In the genomic region with DNA sequence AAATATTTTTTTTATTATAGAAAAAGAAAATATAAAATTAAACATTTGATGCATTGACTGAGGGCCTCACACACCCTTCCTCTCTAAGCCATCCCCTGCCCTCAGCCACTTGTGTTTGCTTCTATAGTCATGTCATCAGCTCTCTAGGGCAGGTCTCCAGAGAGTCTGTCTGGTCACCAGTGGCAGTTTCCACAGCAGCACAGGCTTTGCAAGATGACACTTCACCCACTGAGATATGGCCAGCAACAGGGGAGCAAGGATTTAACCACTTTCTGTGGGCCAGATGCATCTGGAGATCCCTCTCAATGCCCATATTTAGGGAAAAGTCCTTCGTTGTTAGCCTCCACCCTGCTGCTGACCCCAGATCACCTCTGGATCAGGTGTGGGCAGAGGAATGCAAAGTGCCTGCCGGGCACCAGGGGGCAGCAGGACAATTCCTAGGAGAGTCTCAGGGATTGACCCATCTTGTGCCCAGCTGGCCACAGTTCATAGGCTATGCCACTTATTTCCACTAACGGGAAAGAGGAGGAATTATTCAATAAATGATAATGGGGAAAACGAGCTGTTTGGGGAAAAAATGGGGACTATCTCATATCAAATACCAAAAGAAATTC, we compare ENCODE assay signal across 8 cellular contexts. TPM values are rescaled to one million over a fixed set of nuclear protein-coding genes. Genes with fewer than 3 reads are reported as not detected.
DNase-seq lines count a peak whose midpoint lies in the region; ATAC-seq and TF ChIP-seq lines count a peak whose summit lies in the region.

No MANE protein-coding gene starts in this region.

- H3K36me3 ChIP-seq in H7 (replicated peaks; ENCODE audit: control insufficient read depth, insufficient read depth, low read length), result no peaks in the 10 kb centered on the region

- TF ChIP-seq CTCF in C4-2B (conservative IDR thresholded peaks at IDR 0.05), result peak; percentile 78
- peak; percentile 40 for TF ChIP-seq CTCF in glutamatergic neuron (IDR thresholded peaks at IDR 0.05; ENCODE audit: partially characterized antibody, unreplicated experiment)

- peaks cover 13% of the 10 kb centered on the region for H3K36me3 Mint-ChIP-seq in activated CD4-positive, alpha-beta T cell treated with anti-CD3 and anti-CD28 coated beads, Interleukin-2, amount 10 ng/mL, durations not matched to agents 24 days and 14 days (ENCODE audit: low read depth)
- no peaks in the 10 kb centered on the region for H3K36me3 Mint-ChIP-seq in glutamatergic neuron (ENCODE audit: unreplicated experiment)
- H3K36me3 Mint-ChIP-seq in stimulated activated effector memory CD8-positive, alpha-beta T cell treated with anti-CD3 and anti-CD28 coated beads, Interleukin-12 subunit alpha, Interleukin-12 subunit beta, amount 100 ng/mL, for 72 hours, result peaks cover 5% of the 10 kb centered on the region

- DNase-seq in H7 (peak; percentile 77), glutamatergic neuron (peak; percentile 40), NCI-H1105 (lab: John Stamatoyannopoulos, UW) (no peak), NCI-H1105 treated with DMSO at 0.1 percent for 48 hours (lab: John Stamatoyannopoulos, UW) (no peak)
- DNase-seq in activated CD4-positive, alpha-beta T cell treated with anti-CD3 and anti-CD28 coated beads, Interleukin-2, amount 10 ng/mL, durations not matched to agents 24 days and 14 days, result peak; percentile 66
- peak in 1 of 2 donors; percentile 50 for DNase-seq in stimulated activated effector memory CD8-positive, alpha-beta T cell treated with anti-CD3 and anti-CD28 coated beads, Interleukin-12 subunit alpha, Interleukin-12 subunit beta, amount 100 ng/mL, for 72 hours (ENCODE audit: low spot score in 2 of 2)

- peak overlapping the region; percentile 96 for H3K27ac ChIP-seq in C4-2B

- peaks cover 14% of the 10 kb centered on the region for H3K27me3 ChIP-seq in H7 (ENCODE audit: control insufficient read depth, insufficient read depth, low read length)

- no peak for ATAC-seq in stimulated activated effector memory CD8-positive, alpha-beta T cell treated with anti-CD3 and anti-CD28 coated beads, Interleukin-12 subunit alpha, Interleukin-12 subunit beta, amount 100 ng/mL, for 72 hours
- ATAC-seq in HG03139 (IDR thresholded peaks at IDR 0.05; ENCODE audit: unreplicated experiment), result no peak

- no peak overlapping the region for H3K4me3 Mint-ChIP-seq in activated CD4-positive, alpha-beta T cell treated with anti-CD3 and anti-CD28 coated beads, Interleukin-2, amount 10 ng/mL, durations not matched to agents 24 days and 14 days
- H3K4me3 Mint-ChIP-seq in glutamatergic neuron (ENCODE audit: unreplicated experiment), result no peak overlapping the region
- H3K4me3 Mint-ChIP-seq in stimulated activated effector memory CD8-positive, alpha-beta T cell treated with anti-CD3 and anti-CD28 coated beads, Interleukin-12 subunit alpha, Interleukin-12 subunit beta, amount 100 ng/mL, for 72 hours, result no peak overlapping the region

- H3K4me3 ChIP-seq in H7 (ENCODE audit: insufficient read depth, low read depth, low read length), result no peak overlapping the region

- intact Hi-C loops in activated CD4-positive, alpha-beta T cell treated with anti-CD3 and anti-CD28 coated beads, Interleukin-2, amount 10 ng/mL, durations not matched to agents 24 days and 14 days (cut with micrococcal nuclease), result loop anchor here (5.0 kb wide), 1 partner anchor 629 kb away; no protein-coding TSS in a partner anchor

- H3K27me3 Mint-ChIP-seq in activated CD4-positive, alpha-beta T cell treated with anti-CD3 and anti-CD28 coated beads, Interleukin-2, amount 10 ng/mL, durations not matched to agents 24 days and 14 days, result no peaks in the 10 kb centered on the region
- peaks cover 5% of the 10 kb centered on the region for H3K27me3 Mint-ChIP-seq in glutamatergic neuron (ENCODE audit: unreplicated experiment)

- peaks cover 22% of the 10 kb centered on the region for H3K4me1 Mint-ChIP-seq in activated CD4-positive, alpha-beta T cell treated with anti-CD3 and anti-CD28 coated beads, Interleukin-2, amount 10 ng/mL, durations not matched to agents 24 days and 14 days
- no peaks in the 10 kb centered on the region for H3K4me1 Mint-ChIP-seq in glutamatergic neuron (ENCODE audit: low read depth, unreplicated experiment)
- peaks cover 35% of the 10 kb centered on the region for H3K4me1 Mint-ChIP-seq in stimulated activated effector memory CD8-positive, alpha-beta T cell treated with anti-CD3 and anti-CD28 coated beads, Interleukin-12 subunit alpha, Interleukin-12 subunit beta, amount 100 ng/mL, for 72 hours

- H3K9me3 Mint-ChIP-seq in activated CD4-positive, alpha-beta T cell treated with anti-CD3 and anti-CD28 coated beads, Interleukin-2, amount 10 ng/mL, durations not matched to agents 24 days and 14 days, result peaks cover under 1% of the 10 kb centered on the region
- no peaks in the 10 kb centered on the region for H3K9me3 Mint-ChIP-seq in glutamatergic neuron (ENCODE audit: unreplicated experiment)
- no peaks in the 10 kb centered on the region for H3K9me3 Mint-ChIP-seq in stimulated activated effector memory CD8-positive, alpha-beta T cell treated with anti-CD3 and anti-CD28 coated beads, Interleukin-12 subunit alpha, Interleukin-12 subunit beta, amount 100 ng/mL, for 72 hours

- no peak overlapping the region for H3K27ac Mint-ChIP-seq in activated CD4-positive, alpha-beta T cell treated with anti-CD3 and anti-CD28 coated beads, Interleukin-2, amount 10 ng/mL, durations not matched to agents 24 days and 14 days
- no peak overlapping the region for H3K27ac Mint-ChIP-seq in glutamatergic neuron (ENCODE audit: unreplicated experiment)
- peak overlapping the region; percentile 77 for H3K27ac Mint-ChIP-seq in stimulated activated effector memory CD8-positive, alpha-beta T cell treated with anti-CD3 and anti-CD28 coated beads, Interleukin-12 subunit alpha, Interleukin-12 subunit beta, amount 100 ng/mL, for 72 hours

RNA-seq across cellular contexts. Expression of gene ABCC4, which starts 4.8 kb away (rescaled TPM):
- 3.7 and 4.1 TPM in 2 replicates for total RNA-seq in H7 (2014; rRNA removed; shearing (Covaris generic))
- total RNA-seq in activated CD4-positive, alpha-beta T cell treated with anti-CD3 and anti-CD28 coated beads, Interleukin-2, amount 10 ng/mL, durations not matched to agents 24 days and 14 days, result 19.6 and 20.9 TPM in 2 replicates
- 1.7 TPM for total RNA-seq in glutamatergic neuron (ENCODE audit: unreplicated experiment)

Comparison
In these comparisons a context has a peak if more than half of its experiments do, and no peak if none do; other contexts are left out.
1. DNase-seq: peak in H7 (single experiment), activated CD4-positive, alpha-beta T cell treated with anti-CD3 and anti-CD28 coated beads, Interleukin-2, amount 10 ng/mL, durations not matched to agents 24 days and 14 days (single experiment) and glutamatergic neuron (single experiment); none in NCI-H1105 (single experiment) and NCI-H1105 treated with DMSO at 0.1 percent for 48 hours (single experiment).